In the genomic region with DNA sequence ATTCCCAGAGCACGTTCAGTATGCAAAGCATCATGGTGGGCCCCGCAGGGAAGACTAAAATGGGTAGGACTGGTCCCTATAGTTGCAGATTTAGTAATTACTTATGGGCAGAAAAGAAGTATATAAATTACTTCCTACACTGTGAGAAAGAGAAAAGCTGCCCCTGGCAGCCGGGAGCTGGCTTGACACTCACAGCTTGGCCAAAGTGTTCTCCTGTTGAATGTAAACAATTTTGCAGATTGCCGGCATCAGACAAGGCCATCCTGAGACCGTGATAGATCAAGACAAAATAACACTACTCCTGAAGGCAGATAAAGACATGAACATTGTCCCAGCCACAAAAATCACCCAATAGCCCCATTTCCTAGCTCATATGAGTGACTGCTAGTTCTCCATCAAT, we compare ENCODE assay signal across 20 cellular contexts.
A peak's percentile ranks its signal among the peaks of the same experiment; 100 is the strongest.
DNase-seq lines count a peak whose midpoint lies in the region; ATAC-seq and TF ChIP-seq lines count a peak whose summit lies in the region.
"Had no signal": no experiment of that assay in that cellular context is flagged by ENCODE, and none has a peak within 500 bp of the region (broad histone marks: within the 10 kb centered on the region; RNA-seq: fewer than 3 reads in every experiment).

No MANE protein-coding gene starts in this region.

- H3K4me3 ChIP-seq in MG63 (no peak overlapping the region), OCI-LY3 (ENCODE audit: low read length) (no peak overlapping the region), rectal smooth muscle tissue (ENCODE audit: low read length) (no peak overlapping the region), PC-3 (ENCODE audit: low read length) (no peak overlapping the region), transverse colon (no peak overlapping the region)
- H3K4me3 ChIP-seq: GM23248, HAP-1 had no signal

- POLR2A ChIA-PET in PC-3 (lab: Charles Lee; ENCODE audit: unreplicated experiment): no interaction called here

- no peak for ATAC-seq in PC-3

- in situ Hi-C loops in transverse colon (cut with MboI; ENCODE audit: low pct_ligation_motif_present in 1 of 4, low pct_unique_long_range_greater_than_20kb in 1 of 4, low sequenced_read_pairs in 3 of 4): loop anchor here in 1 of 4 donors (25.0 kb wide), 1 partner anchor 107 kb away; a partner anchor contains a TSS

- CTCF ChIA-PET in PC-3 (lab: Charles Lee): no interaction called here

- H2AFZ ChIP-seq in OCI-LY3 (ENCODE audit: low read depth, low read length) (no peak overlapping the region), PC-3 (ENCODE audit: low read length) (no peak overlapping the region)
- H2AFZ ChIP-seq: GM23248 had no signal

- 76 to 92% methylated on average over 4 to 5 of the region's 5 CpGs for WGBS in transverse colon (ENCODE audit: low coverage in 1 of 2), 2 donors

- BruUV-seq in PC-3 (replicated peaks; lab: Mats Ljungman, UMichigan): no TSS peak

- intact Hi-C loops in PC-3 (cut with micrococcal nuclease) (no loop called here), transverse colon (cut with DNase I; ENCODE audit: low total_unique reads) (no loop called here)

- no peaks in the 10 kb centered on the region for H3K27me3 Mint-ChIP-seq in nephron progenitor cell (ENCODE audit: low read depth, poor library complexity)
- H3K27me3 Mint-ChIP-seq: CD4-positive, CD25-positive, alpha-beta regulatory T cell had no signal

- H3K9me3 ChIP-seq in MG63 (no peaks in the 10 kb centered on the region), OCI-LY3 (ENCODE audit: insufficient read depth, low read length) (no peaks in the 10 kb centered on the region), PC-3 (ENCODE audit: low read length) (no peaks in the 10 kb centered on the region), transverse colon (no peaks in the 10 kb centered on the region)
- H3K9me3 ChIP-seq: BE2C, HAP-1 had no signal

- DNase-seq in MG63: peak; percentile 23
- no peak for DNase-seq in nephron progenitor cell
- DNase-seq in HUDEP-2 (lab: John Stamatoyannopoulos, UW; ENCODE audit: unreplicated experiment in 76 of 76): no peak
- no peak for DNase-seq in PC-3
- no peak for DNase-seq in superior temporal gyrus (ENCODE audit: extremely low spot score)
- no peak for DNase-seq in transverse colon
- DNase-seq: ACHN; BE2C; C1 segment of cervical spinal cord; CD4-positive, CD25-positive, alpha-beta regulatory T cell; CD8-positive, alpha-beta memory T cell; COR-L47; DMS 273 treated with DMSO at 0.1 percent for 48 hours; DMS53; DND-41; EL had no signal

- H3K27me3 ChIP-seq in MG63: no peaks in the 10 kb centered on the region
- H3K27me3 ChIP-seq in OCI-LY3 (ENCODE audit: low read depth, low read length): no peaks in the 10 kb centered on the region
- no peaks in the 10 kb centered on the region for H3K27me3 ChIP-seq in rectal smooth muscle tissue (ENCODE audit: control insufficient read depth, insufficient read depth, low read length)
- H3K27me3 ChIP-seq in PC-3 (ENCODE audit: low read length): no peaks in the 10 kb centered on the region
- H3K27me3 ChIP-seq in transverse colon: no peaks in the 10 kb centered on the region
- H3K27me3 ChIP-seq: BE2C had no signal

- peak overlapping the region; percentile 30 for H3K27ac Mint-ChIP-seq in nephron progenitor cell
- H3K27ac Mint-ChIP-seq: CD4-positive, CD25-positive, alpha-beta regulatory T cell; CD8-positive, alpha-beta memory T cell had no signal

- H3K79me2 ChIP-seq in OCI-LY3 (ENCODE audit: low read length) (no peaks in the 10 kb centered on the region), PC-3 (ENCODE audit: low read length) (no peaks in the 10 kb centered on the region)

- H3F3A ChIP-seq in PC-3 (ENCODE audit: low read length, unreplicated experiment): no peaks in the 10 kb centered on the region

- H3K9me2 ChIP-seq in PC-3 (replicated peaks; ENCODE audit: low read length): no peaks in the 10 kb centered on the region

- peaks cover 57% of the 10 kb centered on the region for H3K36me3 Mint-ChIP-seq in nephron progenitor cell (ENCODE audit: low read depth)
- H3K36me3 Mint-ChIP-seq: CD4-positive, CD25-positive, alpha-beta regulatory T cell; CD8-positive, alpha-beta memory T cell had no signal

- peaks cover 36% of the 10 kb centered on the region for H3K9me3 Mint-ChIP-seq in nephron progenitor cell
- H3K9me3 Mint-ChIP-seq: CD8-positive, alpha-beta memory T cell had no signal

- H3K4me3 Mint-ChIP-seq in nephron progenitor cell: no peak overlapping the region
- H3K4me3 Mint-ChIP-seq: CD4-positive, CD25-positive, alpha-beta regulatory T cell; CD8-positive, alpha-beta memory T cell had no signal

- H3K27ac ChIP-seq in OCI-LY3 (ENCODE audit: low read length): no peak overlapping the region
- H3K27ac ChIP-seq in rectal smooth muscle tissue (ENCODE audit: low read depth, low read length): peak overlapping the region; percentile 23
- no peak overlapping the region for H3K27ac ChIP-seq in PC-3 (ENCODE audit: low read length)
- peak overlapping the region in 1 of 4 donors; percentile 16 for H3K27ac ChIP-seq in transverse colon
- H3K27ac ChIP-seq: GM23248 had no signal

- H3K36me3 ChIP-seq in MG63 (0 out of 2 replicates have a peak, but pooled peaks cover 3% of the 10 kb centered on the region), OCI-LY3 (replicated peaks; ENCODE audit: low read depth, low read length) (no peaks in the 10 kb centered on the region), rectal smooth muscle tissue (ENCODE audit: control insufficient read depth, insufficient read depth, low read length) (no peaks in the 10 kb centered on the region), PC-3 (ENCODE audit: low read depth, low read length) (no peaks in the 10 kb centered on the region), transverse colon (no peaks in the 10 kb centered on the region)
- H3K36me3 ChIP-seq: BE2C, HAP-1 had no signal

- peaks cover 18% of the 10 kb centered on the region for H3K4me1 ChIP-seq in OCI-LY3 (ENCODE audit: low read length)
- peaks cover 9% of the 10 kb centered on the region for H3K4me1 ChIP-seq in rectal smooth muscle tissue (ENCODE audit: control insufficient read depth, insufficient read depth, low read length)
- no peaks in the 10 kb centered on the region for H3K4me1 ChIP-seq in PC-3 (ENCODE audit: insufficient read depth, low read length)
- no peaks in the 10 kb centered on the region for H3K4me1 ChIP-seq in transverse colon
- H3K4me1 ChIP-seq: BE2C, HAP-1 had no signal

- H3K4me1 Mint-ChIP-seq in nephron progenitor cell: peaks cover 24% of the 10 kb centered on the region
- H3K4me1 Mint-ChIP-seq: CD4-positive, CD25-positive, alpha-beta regulatory T cell; CD8-positive, alpha-beta memory T cell had no signal

- H3K9ac ChIP-seq in OCI-LY3 (ENCODE audit: low read length) (no peak overlapping the region), rectal smooth muscle tissue (ENCODE audit: low read length) (no peak overlapping the region), PC-3 (ENCODE audit: low read length) (no peak overlapping the region)
- H3K9ac ChIP-seq: GM23248 had no signal

- H4K20me1 ChIP-seq in OCI-LY3 (ENCODE audit: insufficient read depth, low read length) (no peaks in the 10 kb centered on the region), PC-3 (ENCODE audit: low read length) (no peaks in the 10 kb centered on the region)

- 0 out of 2 replicates have a peak overlapping the region, but pooled peaks have one; percentile 7 for H3K4me2 ChIP-seq in OCI-LY3 (ENCODE audit: low read length)
- no peak overlapping the region for H3K4me2 ChIP-seq in PC-3 (ENCODE audit: low read length)

- TF ChIP-seq EP300 in transverse colon (IDR thresholded peaks at IDR 0.05; ENCODE audit: low read depth): no peak

- TF ChIP-seq CTCF in OCI-LY3 (IDR thresholded peaks at IDR 0.05; ENCODE audit: low read depth, low read length): no peak
- no peak for TF ChIP-seq CTCF in nephron progenitor cell (IDR thresholded peaks at IDR 0.05)
- TF ChIP-seq CTCF in PC-3 (conservative IDR thresholded peaks at IDR 0.05; ENCODE audit: low read depth, low read length): no peak
- TF ChIP-seq CTCF in transverse colon (IDR thresholded peaks at IDR 0.05): no peak

- no peak for TF ChIP-seq POLR2A in transverse colon (IDR thresholded peaks at IDR 0.05)
